Comparison of ENCODE assay signal across 4 cellular contexts in genomic region chr10:47744907-47745306, GRCh38. TPM values are rescaled to one million over a fixed set of nuclear protein-coding genes. Genes with fewer than 3 reads are reported as not detected.
"Had no signal": no experiment of that assay in that cellular context is flagged by ENCODE, and none has a peak within 500 bp of the region (broad histone marks: within the 10 kb centered on the region; RNA-seq: fewer than 3 reads in every experiment).

No MANE protein-coding gene starts in this region.

RNA-seq across cellular contexts. Expression of gene SYT15B, which starts 18.5 kb away (rescaled TPM):
- total RNA-seq: activated B cell treated with CpG ODN at 0.5 μM for 24 hours, bronchial epithelial cell, epithelial cell of proximal tubule, foreskin keratinocyte had no signal
- polyA plus RNA-seq: foreskin keratinocyte had no signal
